In the genomic region with DNA sequence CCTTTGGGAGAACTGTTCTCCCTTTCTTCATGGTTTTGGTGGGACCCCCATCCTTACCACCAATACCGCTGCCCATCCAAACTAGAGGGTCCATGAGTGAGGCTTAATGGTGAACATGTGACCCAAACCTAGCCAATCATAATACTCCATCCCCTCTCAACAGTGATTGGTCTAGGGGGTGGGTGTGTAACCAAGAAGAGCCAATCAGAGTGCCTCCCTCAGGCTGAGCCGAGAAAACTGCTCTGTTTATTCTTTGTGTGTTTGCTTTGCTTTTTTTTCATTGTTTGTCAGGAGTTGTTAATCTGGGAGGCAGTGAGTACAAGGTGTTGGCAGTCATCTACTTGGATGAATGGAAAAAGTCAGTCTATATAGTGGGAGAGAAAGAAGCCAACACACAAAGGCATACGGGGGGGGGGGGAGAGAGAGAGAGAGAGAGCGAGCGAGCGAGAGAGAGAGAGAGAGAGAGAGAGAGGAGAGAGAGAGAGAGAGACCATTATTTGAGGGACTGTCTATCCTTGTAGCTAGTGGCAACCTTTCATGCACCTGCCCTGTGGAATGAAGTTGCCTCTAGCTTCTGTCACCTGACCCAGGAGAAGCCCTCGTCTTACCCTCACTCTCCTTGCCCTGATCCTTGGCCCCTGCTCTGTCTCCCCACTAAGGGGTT, we compare ENCODE assay signal across 2 cellular contexts.
TF ChIP-seq lines count a peak whose summit lies in the region.

No MANE protein-coding gene starts in this region.

TF ChIP-seq in WTC11, 78 proteins besides CTCF, POLR2A, EP300 and RAD21 (continued from another document):
- TF ChIP-seq, protein P1, sequence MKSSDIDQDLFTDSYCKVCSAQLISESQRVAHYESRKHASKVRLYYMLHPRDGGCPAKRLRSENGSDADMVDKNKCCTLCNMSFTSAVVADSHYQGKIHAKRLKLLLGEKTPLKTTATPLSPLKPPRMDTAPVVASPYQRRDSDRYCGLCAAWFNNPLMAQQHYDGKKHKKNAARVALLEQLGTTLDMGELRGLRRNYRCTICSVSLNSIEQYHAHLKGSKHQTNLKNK (CRISPR knock-in tag; IDR thresholded peaks at IDR 0.05): no peak

TF ChIP-seq in SK-N-SH treated with all-trans-retinoic acid at 6 μM for 48 hours, 23 proteins besides CTCF, POLR2A, EP300 and RAD21:
- TF ChIP-seq, protein P2, sequence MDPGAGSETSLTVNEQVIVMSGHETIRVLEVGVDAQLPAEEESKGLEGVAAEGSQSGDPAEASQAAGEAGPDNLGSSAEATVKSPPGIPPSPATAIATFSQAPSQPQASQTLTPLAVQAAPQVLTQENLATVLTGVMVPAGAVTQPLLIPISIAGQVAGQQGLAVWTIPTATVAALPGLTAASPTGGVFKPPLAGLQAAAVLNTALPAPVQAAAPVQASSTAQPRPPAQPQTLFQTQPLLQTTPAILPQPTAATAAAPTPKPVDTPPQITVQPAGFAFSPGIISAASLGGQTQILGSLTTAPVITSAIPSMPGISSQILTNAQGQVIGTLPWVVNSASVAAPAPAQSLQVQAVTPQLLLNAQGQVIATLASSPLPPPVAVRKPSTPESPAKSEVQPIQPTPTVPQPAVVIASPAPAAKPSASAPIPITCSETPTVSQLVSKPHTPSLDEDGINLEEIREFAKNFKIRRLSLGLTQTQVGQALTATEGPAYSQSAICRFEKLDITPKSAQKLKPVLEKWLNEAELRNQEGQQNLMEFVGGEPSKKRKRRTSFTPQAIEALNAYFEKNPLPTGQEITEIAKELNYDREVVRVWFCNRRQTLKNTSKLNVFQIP (CRISPR knock-in tag; IDR thresholded peaks at IDR 0.05; ENCODE audit: borderline replicate concordance, low read depth): no peak
- TF ChIP-seq ZNF8 (CRISPR knock-in tag; IDR thresholded peaks at IDR 0.05) (no peak), ZFP3 (CRISPR knock-in tag; IDR thresholded peaks at IDR 0.05) (no peak), ZFP30 (CRISPR knock-in tag; IDR thresholded peaks at IDR 0.05) (no peak), PPARA (CRISPR knock-in tag; IDR thresholded peaks at IDR 0.05; ENCODE audit: borderline replicate concordance) (no peak), ESRRG (CRISPR knock-in tag; IDR thresholded peaks at IDR 0.05) (no peak), ISL1 (CRISPR knock-in tag; IDR thresholded peaks at IDR 0.05) (no peak), CSDC2 (CRISPR knock-in tag; IDR thresholded peaks at IDR 0.05) (no peak), SNAI2 (CRISPR knock-in tag; IDR thresholded peaks at IDR 0.05) (no peak), ZNF70 (CRISPR knock-in tag; IDR thresholded peaks at IDR 0.05) (no peak), TOX (CRISPR knock-in tag; IDR thresholded peaks at IDR 0.05; ENCODE audit: borderline replicate concordance) (no peak), TCF4 (CRISPR knock-in tag; IDR thresholded peaks at IDR 0.05; ENCODE audit: borderline replicate concordance) (no peak), ARNTL (CRISPR knock-in tag; IDR thresholded peaks at IDR 0.05; ENCODE audit: borderline replicate concordance, low read depth) (no peak), BACH2 (CRISPR knock-in tag; IDR thresholded peaks at IDR 0.05; ENCODE audit: borderline replicate concordance) (no peak)
- TF ChIP-seq, protein P3, sequence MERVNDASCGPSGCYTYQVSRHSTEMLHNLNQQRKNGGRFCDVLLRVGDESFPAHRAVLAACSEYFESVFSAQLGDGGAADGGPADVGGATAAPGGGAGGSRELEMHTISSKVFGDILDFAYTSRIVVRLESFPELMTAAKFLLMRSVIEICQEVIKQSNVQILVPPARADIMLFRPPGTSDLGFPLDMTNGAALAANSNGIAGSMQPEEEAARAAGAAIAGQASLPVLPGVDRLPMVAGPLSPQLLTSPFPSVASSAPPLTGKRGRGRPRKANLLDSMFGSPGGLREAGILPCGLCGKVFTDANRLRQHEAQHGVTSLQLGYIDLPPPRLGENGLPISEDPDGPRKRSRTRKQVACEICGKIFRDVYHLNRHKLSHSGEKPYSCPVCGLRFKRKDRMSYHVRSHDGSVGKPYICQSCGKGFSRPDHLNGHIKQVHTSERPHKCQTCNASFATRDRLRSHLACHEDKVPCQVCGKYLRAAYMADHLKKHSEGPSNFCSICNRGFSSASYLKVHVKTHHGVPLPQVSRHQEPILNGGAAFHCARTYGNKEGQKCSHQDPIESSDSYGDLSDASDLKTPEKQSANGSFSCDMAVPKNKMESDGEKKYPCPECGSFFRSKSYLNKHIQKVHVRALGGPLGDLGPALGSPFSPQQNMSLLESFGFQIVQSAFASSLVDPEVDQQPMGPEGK (CRISPR knock-in tag; IDR thresholded peaks at IDR 0.05; ENCODE audit: borderline replicate concordance): no peak
TF ChIP-seq in SK-N-SH treated with all-trans-retinoic acid at 6 μM for 48 hours: peak in this region for 0.
